1 cellular context compared by ENCODE assay signal in the genomic region with DNA sequence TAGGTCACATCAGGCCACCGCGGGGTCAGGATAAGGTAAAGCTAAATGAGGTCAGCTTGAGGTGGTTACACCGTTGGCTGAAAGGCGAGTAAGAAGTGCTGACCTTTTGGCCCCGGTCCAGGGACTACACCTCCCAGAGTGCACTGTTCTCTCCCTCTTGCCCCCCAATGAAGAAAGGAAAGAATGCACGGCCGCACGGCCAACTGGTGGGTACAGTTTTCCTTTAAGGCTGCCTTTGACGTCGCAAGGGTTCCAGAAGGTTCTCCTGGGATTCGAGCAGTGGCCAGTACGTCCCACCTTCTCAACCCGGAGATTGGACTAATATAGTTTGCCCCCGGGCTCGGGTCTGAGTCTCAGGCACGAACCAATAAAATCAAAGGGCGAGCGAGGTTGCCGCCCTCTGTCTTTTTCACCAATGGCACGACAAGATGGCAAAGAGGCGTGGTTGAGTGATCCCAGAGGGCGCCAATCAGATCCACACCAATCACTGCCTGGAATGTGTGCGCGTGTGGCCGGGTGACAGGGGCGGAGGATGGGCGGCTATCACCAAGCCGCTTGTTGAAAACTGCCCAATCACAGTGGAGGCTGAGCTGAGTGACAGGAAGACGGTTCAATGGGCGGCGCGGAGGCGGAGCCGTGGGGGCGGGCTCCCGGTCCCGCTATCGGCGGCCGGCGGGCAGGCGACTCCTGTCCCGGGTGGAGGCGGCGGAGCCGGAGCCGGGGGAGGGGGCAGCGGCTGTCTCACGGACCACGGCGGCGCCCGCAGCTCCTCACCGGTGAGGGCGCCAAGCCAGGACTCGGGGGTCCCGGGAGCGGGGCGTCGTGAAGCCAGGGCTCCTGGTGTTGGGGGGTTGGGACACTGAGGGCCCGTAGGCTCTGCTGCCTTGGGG.
A peak's percentile ranks its signal among the peaks of the same experiment; 100 is the strongest.
TF ChIP-seq lines count a peak whose summit lies in the region.

A gene (plus strand): TSS at position 690 of the 890 bp plus-strand sequence. CDS start 886 bp downstream, outside the sequence.

TF ChIP-seq in K562, 482 proteins besides CTCF, POLR2A, EP300 and RAD21 (continued from another document and continues in another):
- TF ChIP-seq NEUROD1 (IDR thresholded peaks at IDR 0.05; ENCODE audit: borderline replicate concordance, low read depth, low read length, partially characterized antibody) (peak; percentile 89), NFIC (IDR thresholded peaks at IDR 0.05) (peak; percentile 95), CXXC5 (CRISPR knock-in tag; IDR thresholded peaks at IDR 0.05) (peak; percentile 96), TBP (optimal IDR thresholded peaks at IDR 0.05; ENCODE audit: low read depth, low read length) (peak; percentile 62), ZBTB17 (CRISPR knock-in tag; IDR thresholded peaks at IDR 0.05) (no peak), ZSCAN29 (IDR thresholded peaks at IDR 0.05) (no peak), TAL1 (IDR thresholded peaks at IDR 0.05) (no peak), MBD2 (IDR thresholded peaks at IDR 0.05; ENCODE audit: borderline replicate concordance, low read depth) (peak; percentile 93), KDM1A (IDR thresholded peaks at IDR 0.05) (peak; percentile 97 to 98), GTF2A2 (tag; IDR thresholded peaks at IDR 0.05) (no peak), ZNF311 (CRISPR knock-in tag; IDR thresholded peaks at IDR 0.05) (no peak), MCM3 (IDR thresholded peaks at IDR 0.05) (no peak), U2AF1 (optimal IDR thresholded peaks at IDR 0.05; ENCODE audit: low read depth, low read length) (no peak), MYC (IDR thresholded peaks at IDR 0.05; ENCODE audit: low read depth, low read length) (0 out of 2 replicates have a peak, but pooled peaks have one; percentile 28), MYC (CRISPR knock-in tag; IDR thresholded peaks at IDR 0.05; ENCODE audit: borderline replicate concordance, low read depth) (no peak), BACH1 (tag; IDR thresholded peaks at IDR 0.05) (no peak), POLR2G (IDR thresholded peaks at IDR 0.05; ENCODE audit: low read depth, low read length) (peak; percentile 72), POLR2H (tag; IDR thresholded peaks at IDR 0.05; ENCODE audit: low read depth) (peak; percentile 20; the same call in 1 of the 2 replicates), GATA2 (CRISPR knock-in tag; IDR thresholded peaks at IDR 0.05) (no peak), NR2C1 (IDR thresholded peaks at IDR 0.05) (peak; percentile 83), NR2C1 (tag; IDR thresholded peaks at IDR 0.05) (peak; percentile 90), PHF8 (IDR thresholded peaks at IDR 0.05; ENCODE audit: borderline replicate concordance, low read length) (peak; percentile 47; the same call in 1 of the 2 replicates), NFYB (IDR thresholded peaks at IDR 0.05; ENCODE audit: extremely low read depth, insufficient read length) (peak; percentile 85)
- TF ChIP-seq, protein P1, sequence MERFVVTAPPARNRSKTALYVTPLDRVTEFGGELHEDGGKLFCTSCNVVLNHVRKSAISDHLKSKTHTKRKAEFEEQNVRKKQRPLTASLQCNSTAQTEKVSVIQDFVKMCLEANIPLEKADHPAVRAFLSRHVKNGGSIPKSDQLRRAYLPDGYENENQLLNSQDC (CRISPR knock-in tag; IDR thresholded peaks at IDR 0.05): no peak
- TF ChIP-seq, protein P2, sequence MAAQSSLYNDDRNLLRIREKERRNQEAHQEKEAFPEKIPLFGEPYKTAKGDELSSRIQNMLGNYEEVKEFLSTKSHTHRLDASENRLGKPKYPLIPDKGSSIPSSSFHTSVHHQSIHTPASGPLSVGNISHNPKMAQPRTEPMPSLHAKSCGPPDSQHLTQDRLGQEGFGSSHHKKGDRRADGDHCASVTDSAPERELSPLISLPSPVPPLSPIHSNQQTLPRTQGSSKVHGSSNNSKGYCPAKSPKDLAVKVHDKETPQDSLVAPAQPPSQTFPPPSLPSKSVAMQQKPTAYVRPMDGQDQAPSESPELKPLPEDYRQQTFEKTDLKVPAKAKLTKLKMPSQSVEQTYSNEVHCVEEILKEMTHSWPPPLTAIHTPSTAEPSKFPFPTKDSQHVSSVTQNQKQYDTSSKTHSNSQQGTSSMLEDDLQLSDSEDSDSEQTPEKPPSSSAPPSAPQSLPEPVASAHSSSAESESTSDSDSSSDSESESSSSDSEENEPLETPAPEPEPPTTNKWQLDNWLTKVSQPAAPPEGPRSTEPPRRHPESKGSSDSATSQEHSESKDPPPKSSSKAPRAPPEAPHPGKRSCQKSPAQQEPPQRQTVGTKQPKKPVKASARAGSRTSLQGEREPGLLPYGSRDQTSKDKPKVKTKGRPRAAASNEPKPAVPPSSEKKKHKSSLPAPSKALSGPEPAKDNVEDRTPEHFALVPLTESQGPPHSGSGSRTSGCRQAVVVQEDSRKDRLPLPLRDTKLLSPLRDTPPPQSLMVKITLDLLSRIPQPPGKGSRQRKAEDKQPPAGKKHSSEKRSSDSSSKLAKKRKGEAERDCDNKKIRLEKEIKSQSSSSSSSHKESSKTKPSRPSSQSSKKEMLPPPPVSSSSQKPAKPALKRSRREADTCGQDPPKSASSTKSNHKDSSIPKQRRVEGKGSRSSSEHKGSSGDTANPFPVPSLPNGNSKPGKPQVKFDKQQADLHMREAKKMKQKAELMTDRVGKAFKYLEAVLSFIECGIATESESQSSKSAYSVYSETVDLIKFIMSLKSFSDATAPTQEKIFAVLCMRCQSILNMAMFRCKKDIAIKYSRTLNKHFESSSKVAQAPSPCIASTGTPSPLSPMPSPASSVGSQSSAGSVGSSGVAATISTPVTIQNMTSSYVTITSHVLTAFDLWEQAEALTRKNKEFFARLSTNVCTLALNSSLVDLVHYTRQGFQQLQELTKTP (IDR thresholded peaks at IDR 0.05; ENCODE audit: low read depth in 1 of 2, partially characterized antibody in 2 of 2): peak in 1 of 2 experiments; percentile 39
- TF ChIP-seq, protein P3, sequence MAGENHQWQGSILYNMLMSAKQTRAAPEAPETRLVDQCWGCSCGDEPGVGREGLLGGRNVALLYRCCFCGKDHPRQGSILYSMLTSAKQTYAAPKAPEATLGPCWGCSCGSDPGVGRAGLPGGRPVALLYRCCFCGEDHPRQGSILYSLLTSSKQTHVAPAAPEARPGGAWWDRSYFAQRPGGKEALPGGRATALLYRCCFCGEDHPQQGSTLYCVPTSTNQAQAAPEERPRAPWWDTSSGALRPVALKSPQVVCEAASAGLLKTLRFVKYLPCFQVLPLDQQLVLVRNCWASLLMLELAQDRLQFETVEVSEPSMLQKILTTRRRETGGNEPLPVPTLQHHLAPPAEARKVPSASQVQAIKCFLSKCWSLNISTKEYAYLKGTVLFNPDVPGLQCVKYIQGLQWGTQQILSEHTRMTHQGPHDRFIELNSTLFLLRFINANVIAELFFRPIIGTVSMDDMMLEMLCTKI (IDR thresholded peaks at IDR 0.05; ENCODE audit: partially characterized antibody): no peak
- TF ChIP-seq, protein P4, sequence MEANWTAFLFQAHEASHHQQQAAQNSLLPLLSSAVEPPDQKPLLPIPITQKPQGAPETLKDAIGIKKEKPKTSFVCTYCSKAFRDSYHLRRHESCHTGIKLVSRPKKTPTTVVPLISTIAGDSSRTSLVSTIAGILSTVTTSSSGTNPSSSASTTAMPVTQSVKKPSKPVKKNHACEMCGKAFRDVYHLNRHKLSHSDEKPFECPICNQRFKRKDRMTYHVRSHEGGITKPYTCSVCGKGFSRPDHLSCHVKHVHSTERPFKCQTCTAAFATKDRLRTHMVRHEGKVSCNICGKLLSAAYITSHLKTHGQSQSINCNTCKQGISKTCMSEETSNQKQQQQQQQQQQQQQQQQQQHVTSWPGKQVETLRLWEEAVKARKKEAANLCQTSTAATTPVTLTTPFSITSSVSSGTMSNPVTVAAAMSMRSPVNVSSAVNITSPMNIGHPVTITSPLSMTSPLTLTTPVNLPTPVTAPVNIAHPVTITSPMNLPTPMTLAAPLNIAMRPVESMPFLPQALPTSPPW (CRISPR knock-in tag; IDR thresholded peaks at IDR 0.05): peak; percentile 44
- TF ChIP-seq, protein P5, sequence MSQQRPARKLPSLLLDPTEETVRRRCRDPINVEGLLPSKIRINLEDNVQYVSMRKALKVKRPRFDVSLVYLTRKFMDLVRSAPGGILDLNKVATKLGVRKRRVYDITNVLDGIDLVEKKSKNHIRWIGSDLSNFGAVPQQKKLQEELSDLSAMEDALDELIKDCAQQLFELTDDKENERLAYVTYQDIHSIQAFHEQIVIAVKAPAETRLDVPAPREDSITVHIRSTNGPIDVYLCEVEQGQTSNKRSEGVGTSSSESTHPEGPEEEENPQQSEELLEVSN (IDR thresholded peaks at IDR 0.05; ENCODE audit: borderline replicate concordance in 1 of 2, extremely low read depth in 1 of 2, insufficient read depth in 1 of 2, insufficient read length in 1 of 2, low read depth in 1 of 2, low read length in 1 of 2, poor library complexity in 1 of 2, severe bottlenecking in 1 of 2): peak in 1 of 2 experiments; percentile 45
- TF ChIP-seq, protein P6, sequence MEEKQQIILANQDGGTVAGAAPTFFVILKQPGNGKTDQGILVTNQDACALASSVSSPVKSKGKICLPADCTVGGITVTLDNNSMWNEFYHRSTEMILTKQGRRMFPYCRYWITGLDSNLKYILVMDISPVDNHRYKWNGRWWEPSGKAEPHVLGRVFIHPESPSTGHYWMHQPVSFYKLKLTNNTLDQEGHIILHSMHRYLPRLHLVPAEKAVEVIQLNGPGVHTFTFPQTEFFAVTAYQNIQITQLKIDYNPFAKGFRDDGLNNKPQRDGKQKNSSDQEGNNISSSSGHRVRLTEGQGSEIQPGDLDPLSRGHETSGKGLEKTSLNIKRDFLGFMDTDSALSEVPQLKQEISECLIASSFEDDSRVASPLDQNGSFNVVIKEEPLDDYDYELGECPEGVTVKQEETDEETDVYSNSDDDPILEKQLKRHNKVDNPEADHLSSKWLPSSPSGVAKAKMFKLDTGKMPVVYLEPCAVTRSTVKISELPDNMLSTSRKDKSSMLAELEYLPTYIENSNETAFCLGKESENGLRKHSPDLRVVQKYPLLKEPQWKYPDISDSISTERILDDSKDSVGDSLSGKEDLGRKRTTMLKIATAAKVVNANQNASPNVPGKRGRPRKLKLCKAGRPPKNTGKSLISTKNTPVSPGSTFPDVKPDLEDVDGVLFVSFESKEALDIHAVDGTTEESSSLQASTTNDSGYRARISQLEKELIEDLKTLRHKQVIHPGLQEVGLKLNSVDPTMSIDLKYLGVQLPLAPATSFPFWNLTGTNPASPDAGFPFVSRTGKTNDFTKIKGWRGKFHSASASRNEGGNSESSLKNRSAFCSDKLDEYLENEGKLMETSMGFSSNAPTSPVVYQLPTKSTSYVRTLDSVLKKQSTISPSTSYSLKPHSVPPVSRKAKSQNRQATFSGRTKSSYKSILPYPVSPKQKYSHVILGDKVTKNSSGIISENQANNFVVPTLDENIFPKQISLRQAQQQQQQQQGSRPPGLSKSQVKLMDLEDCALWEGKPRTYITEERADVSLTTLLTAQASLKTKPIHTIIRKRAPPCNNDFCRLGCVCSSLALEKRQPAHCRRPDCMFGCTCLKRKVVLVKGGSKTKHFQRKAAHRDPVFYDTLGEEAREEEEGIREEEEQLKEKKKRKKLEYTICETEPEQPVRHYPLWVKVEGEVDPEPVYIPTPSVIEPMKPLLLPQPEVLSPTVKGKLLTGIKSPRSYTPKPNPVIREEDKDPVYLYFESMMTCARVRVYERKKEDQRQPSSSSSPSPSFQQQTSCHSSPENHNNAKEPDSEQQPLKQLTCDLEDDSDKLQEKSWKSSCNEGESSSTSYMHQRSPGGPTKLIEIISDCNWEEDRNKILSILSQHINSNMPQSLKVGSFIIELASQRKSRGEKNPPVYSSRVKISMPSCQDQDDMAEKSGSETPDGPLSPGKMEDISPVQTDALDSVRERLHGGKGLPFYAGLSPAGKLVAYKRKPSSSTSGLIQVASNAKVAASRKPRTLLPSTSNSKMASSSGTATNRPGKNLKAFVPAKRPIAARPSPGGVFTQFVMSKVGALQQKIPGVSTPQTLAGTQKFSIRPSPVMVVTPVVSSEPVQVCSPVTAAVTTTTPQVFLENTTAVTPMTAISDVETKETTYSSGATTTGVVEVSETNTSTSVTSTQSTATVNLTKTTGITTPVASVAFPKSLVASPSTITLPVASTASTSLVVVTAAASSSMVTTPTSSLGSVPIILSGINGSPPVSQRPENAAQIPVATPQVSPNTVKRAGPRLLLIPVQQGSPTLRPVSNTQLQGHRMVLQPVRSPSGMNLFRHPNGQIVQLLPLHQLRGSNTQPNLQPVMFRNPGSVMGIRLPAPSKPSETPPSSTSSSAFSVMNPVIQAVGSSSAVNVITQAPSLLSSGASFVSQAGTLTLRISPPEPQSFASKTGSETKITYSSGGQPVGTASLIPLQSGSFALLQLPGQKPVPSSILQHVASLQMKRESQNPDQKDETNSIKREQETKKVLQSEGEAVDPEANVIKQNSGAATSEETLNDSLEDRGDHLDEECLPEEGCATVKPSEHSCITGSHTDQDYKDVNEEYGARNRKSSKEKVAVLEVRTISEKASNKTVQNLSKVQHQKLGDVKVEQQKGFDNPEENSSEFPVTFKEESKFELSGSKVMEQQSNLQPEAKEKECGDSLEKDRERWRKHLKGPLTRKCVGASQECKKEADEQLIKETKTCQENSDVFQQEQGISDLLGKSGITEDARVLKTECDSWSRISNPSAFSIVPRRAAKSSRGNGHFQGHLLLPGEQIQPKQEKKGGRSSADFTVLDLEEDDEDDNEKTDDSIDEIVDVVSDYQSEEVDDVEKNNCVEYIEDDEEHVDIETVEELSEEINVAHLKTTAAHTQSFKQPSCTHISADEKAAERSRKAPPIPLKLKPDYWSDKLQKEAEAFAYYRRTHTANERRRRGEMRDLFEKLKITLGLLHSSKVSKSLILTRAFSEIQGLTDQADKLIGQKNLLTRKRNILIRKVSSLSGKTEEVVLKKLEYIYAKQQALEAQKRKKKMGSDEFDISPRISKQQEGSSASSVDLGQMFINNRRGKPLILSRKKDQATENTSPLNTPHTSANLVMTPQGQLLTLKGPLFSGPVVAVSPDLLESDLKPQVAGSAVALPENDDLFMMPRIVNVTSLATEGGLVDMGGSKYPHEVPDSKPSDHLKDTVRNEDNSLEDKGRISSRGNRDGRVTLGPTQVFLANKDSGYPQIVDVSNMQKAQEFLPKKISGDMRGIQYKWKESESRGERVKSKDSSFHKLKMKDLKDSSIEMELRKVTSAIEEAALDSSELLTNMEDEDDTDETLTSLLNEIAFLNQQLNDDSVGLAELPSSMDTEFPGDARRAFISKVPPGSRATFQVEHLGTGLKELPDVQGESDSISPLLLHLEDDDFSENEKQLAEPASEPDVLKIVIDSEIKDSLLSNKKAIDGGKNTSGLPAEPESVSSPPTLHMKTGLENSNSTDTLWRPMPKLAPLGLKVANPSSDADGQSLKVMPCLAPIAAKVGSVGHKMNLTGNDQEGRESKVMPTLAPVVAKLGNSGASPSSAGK (IDR thresholded peaks at IDR 0.05): 0 out of 2 replicates have a peak, but pooled peaks have one; percentile 5
- TF ChIP-seq, protein P7, sequence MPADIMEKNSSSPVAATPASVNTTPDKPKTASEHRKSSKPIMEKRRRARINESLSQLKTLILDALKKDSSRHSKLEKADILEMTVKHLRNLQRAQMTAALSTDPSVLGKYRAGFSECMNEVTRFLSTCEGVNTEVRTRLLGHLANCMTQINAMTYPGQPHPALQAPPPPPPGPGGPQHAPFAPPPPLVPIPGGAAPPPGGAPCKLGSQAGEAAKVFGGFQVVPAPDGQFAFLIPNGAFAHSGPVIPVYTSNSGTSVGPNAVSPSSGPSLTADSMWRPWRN (IDR thresholded peaks at IDR 0.05; ENCODE audit: low read depth): peak; percentile 95
